ENCODE assay signal across 16 cellular contexts in genomic region chr1:5810553-5811270, GRCh38.
DNase-seq lines count a peak whose midpoint lies in the region; ATAC-seq and TF ChIP-seq lines count a peak whose summit lies in the region.
"Had no signal": no experiment of that assay in that cellular context is flagged by ENCODE, and none has a peak within 500 bp of the region (broad histone marks: within the 10 kb centered on the region; RNA-seq: fewer than 3 reads in every experiment).

No MANE protein-coding gene starts in this region.

- H3K4me1 Mint-ChIP-seq in GM23338 (peaks cover 15% of the 10 kb centered on the region), WTC11 (peaks cover 12% of the 10 kb centered on the region)
- H3K4me1 Mint-ChIP-seq: B cell; CD14-positive monocyte; CD8-positive, alpha-beta memory T cell had no signal

- H4K20me1 ChIP-seq in BLaER1 (no peaks in the 10 kb centered on the region), GM23338 (replicated peaks; ENCODE audit: insufficient read depth) (no peaks in the 10 kb centered on the region), osteoblast (ENCODE audit: insufficient read depth, low read length) (no peaks in the 10 kb centered on the region)

- H3K27me3 Mint-ChIP-seq in GM23338 (ENCODE audit: insufficient read depth, low read depth, poor library complexity) (no peaks in the 10 kb centered on the region), WTC11 (ENCODE audit: low read depth) (no peaks in the 10 kb centered on the region)

- peak overlapping the region; percentile 36 for H3K9ac ChIP-seq in BLaER1
- H3K9ac ChIP-seq: GM23248 had no signal

- no peak for TF ChIP-seq POLR2A in prostate gland (IDR thresholded peaks at IDR 0.05)

- no peaks in the 10 kb centered on the region for H3K9me3 ChIP-seq in BLaER1
- H3K9me3 ChIP-seq in osteoblast (ENCODE audit: low read depth, low read length) = peaks cover 6% of the 10 kb centered on the region
- H3K9me3 ChIP-seq in prostate gland = no peaks in the 10 kb centered on the region
- H3K9me3 ChIP-seq: Caco-2 had no signal

- H3K4me2 ChIP-seq in BLaER1 (peak overlapping the region; percentile 90), GM23338 (no peak overlapping the region), osteoblast (ENCODE audit: insufficient read depth, low read length) (no peak overlapping the region)

- H3K9me3 Mint-ChIP-seq in GM23338 (no peaks in the 10 kb centered on the region), WTC11 (no peaks in the 10 kb centered on the region)
- H3K9me3 Mint-ChIP-seq: CD8-positive, alpha-beta memory T cell; HFFc6 had no signal

- H3K36me3 Mint-ChIP-seq in GM23338 (ENCODE audit: low read depth) = no peaks in the 10 kb centered on the region
- no peaks in the 10 kb centered on the region for H3K36me3 Mint-ChIP-seq in WTC11
- H3K36me3 Mint-ChIP-seq: CD14-positive monocyte; CD8-positive, alpha-beta memory T cell had no signal

- intact Hi-C loops in prostate gland (cut with DNase I) = no loop called here

- POLR2A ChIA-PET in WTC11 (lab: Charles Lee) = no interaction called here

- CTCF ChIA-PET in WTC11 (lab: Charles Lee) = interaction anchor here (0.6 to 1.5 kb wide), 2 partner anchors 65 to 163 kb away, joined by 3 to 9 read pairs; no protein-coding TSS in a partner anchor

- no peak overlapping the region for H3K27ac Mint-ChIP-seq in GM23338
- 0 out of 2 replicates have a peak overlapping the region, but pooled peaks have one; percentile 5 for H3K27ac Mint-ChIP-seq in WTC11
- H3K27ac Mint-ChIP-seq: B cell; CD14-positive monocyte; CD8-positive, alpha-beta memory T cell; HFFc6 had no signal

- peak overlapping the region; percentile 27; the same call in 1 of the 2 replicates for H3K4me3 ChIP-seq in BLaER1
- H3K4me3 ChIP-seq in GM23338 = no peak overlapping the region
- no peak overlapping the region for H3K4me3 ChIP-seq in osteoblast (ENCODE audit: insufficient read depth, low read length)
- no peak overlapping the region for H3K4me3 ChIP-seq in prostate gland
- H3K4me3 ChIP-seq: GM23248 had no signal

- ATAC-seq in GM23338 = peak; percentile 49
- peak; percentile 30; the same call in 1 of the 2 replicates for ATAC-seq in WTC11

- no peaks in the 10 kb centered on the region for H3K36me3 ChIP-seq in BLaER1
- peaks cover 4% of the 10 kb centered on the region; the same call in 1 of the 2 replicates for H3K36me3 ChIP-seq in GM23338 (ENCODE audit: insufficient read depth)
- H3K36me3 ChIP-seq in osteoblast (ENCODE audit: insufficient read depth, low read length) = no peaks in the 10 kb centered on the region
- H3K36me3 ChIP-seq in prostate gland = no peaks in the 10 kb centered on the region

- H3K4me1 ChIP-seq in BLaER1 (peaks cover 66% of the 10 kb centered on the region), GM23338 (ENCODE audit: insufficient read depth) (no peaks in the 10 kb centered on the region), osteoblast (ENCODE audit: insufficient read depth, low read length) (no peaks in the 10 kb centered on the region), prostate gland (replicated peaks) (no peaks in the 10 kb centered on the region)
- H3K4me1 ChIP-seq: Caco-2 had no signal

- no peak overlapping the region for H3K4me3 Mint-ChIP-seq in GM23338
- no peak overlapping the region for H3K4me3 Mint-ChIP-seq in WTC11
- H3K4me3 Mint-ChIP-seq: B cell; CD14-positive monocyte; CD8-positive, alpha-beta memory T cell; HFFc6 had no signal

- no peak for DNase-seq in GM23338 (ENCODE audit: low spot score)
- no peak for DNase-seq in WTC11 (ENCODE audit: low spot score)
- DNase-seq in osteoblast (ENCODE audit: insufficient read length, low spot score, missing footprints) = peak; percentile 62
- no peak for DNase-seq in activated gamma-delta T cell (lab: John Stamatoyannopoulos, UW)
- no peak for DNase-seq in NCI-H524 (lab: John Stamatoyannopoulos, UW)
- DNase-seq in prostate gland (ENCODE audit: low spot score) = no peak
- DNase-seq: Caco-2; CD8-positive, alpha-beta memory T cell; GM23248; HCEC 1CT; HFFc6; IMR-90; KBM-7 had no signal

- WGBS in prostate gland = 61% methylated on average over 11 of the region's 11 CpGs

- TF ChIP-seq CTCF in GM23338 (conservative IDR thresholded peaks at IDR 0.05; ENCODE audit: low read depth in 2 of 2) (no peak), WTC11 (IDR thresholded peaks at IDR 0.05) (no peak), osteoblast (IDR thresholded peaks at IDR 0.05; ENCODE audit: extremely low read depth, low read depth, low read length) (no peak), prostate gland (IDR thresholded peaks at IDR 0.05) (no peak)

- no peak overlapping the region for H2AFZ ChIP-seq in GM23338
- H2AFZ ChIP-seq in osteoblast (ENCODE audit: low read length) = no peak overlapping the region
- H2AFZ ChIP-seq: GM23248 had no signal

- H3K79me2 ChIP-seq in GM23338 (replicated peaks; ENCODE audit: insufficient read depth) (no peaks in the 10 kb centered on the region), osteoblast (ENCODE audit: insufficient read depth, low read length) (no peaks in the 10 kb centered on the region)

- peak overlapping the region; percentile 58 for H3K27ac ChIP-seq in BLaER1
- H3K27ac ChIP-seq in GM23338 (ENCODE audit: low read depth) = no peak overlapping the region
- no peak overlapping the region for H3K27ac ChIP-seq in osteoblast (ENCODE audit: low read depth, low read length)
- no peak overlapping the region for H3K27ac ChIP-seq in prostate gland
- H3K27ac ChIP-seq: GM23248 had no signal

- no peaks in the 10 kb centered on the region for H3K27me3 ChIP-seq in BLaER1
- H3K27me3 ChIP-seq in GM23338 (ENCODE audit: insufficient read depth) = no peaks in the 10 kb centered on the region
- no peaks in the 10 kb centered on the region for H3K27me3 ChIP-seq in osteoblast (ENCODE audit: insufficient read depth, low read length)
- no peaks in the 10 kb centered on the region for H3K27me3 ChIP-seq in prostate gland (replicated peaks; ENCODE audit: insufficient read depth)

- no peaks in the 10 kb centered on the region for H3K9me2 ChIP-seq in GM23338 (ENCODE audit: insufficient read depth)

- no peaks in the 10 kb centered on the region for H3F3A ChIP-seq in GM23338 (replicated peaks; ENCODE audit: low read depth)

TF ChIP-seq in GM23338, 12 proteins besides CTCF, POLR2A, EP300 and RAD21:
- TF ChIP-seq STAT1 (IDR thresholded peaks at IDR 0.05; ENCODE audit: unreplicated experiment) = no peak

TF ChIP-seq in WTC11, 78 proteins besides CTCF, POLR2A, EP300 and RAD21 (continues in another document):
- TF ChIP-seq MYBL2 (CRISPR knock-in tag; IDR thresholded peaks at IDR 0.05) (no peak), ZNF121 (CRISPR knock-in tag; IDR thresholded peaks at IDR 0.05) (no peak), SP1 (CRISPR knock-in tag; conservative IDR thresholded peaks at IDR 0.05) (no peak), CREM (CRISPR knock-in tag; IDR thresholded peaks at IDR 0.05) (no peak), ZNF219 (CRISPR knock-in tag; IDR thresholded peaks at IDR 0.05; ENCODE audit: borderline replicate concordance) (no peak), ELF4 (CRISPR knock-in tag; IDR thresholded peaks at IDR 0.05; ENCODE audit: low read depth) (no peak), NFYB (CRISPR knock-in tag; conservative IDR thresholded peaks at IDR 0.05; ENCODE audit: low read depth) (no peak), SMAD3 (CRISPR knock-in tag; IDR thresholded peaks at IDR 0.05; ENCODE audit: borderline replicate concordance) (no peak), FOXJ3 (CRISPR knock-in tag; IDR thresholded peaks at IDR 0.05; ENCODE audit: borderline replicate concordance) (no peak), ATF2 (CRISPR knock-in tag; IDR thresholded peaks at IDR 0.05; ENCODE audit: borderline replicate concordance, low read depth) (no peak)
- TF ChIP-seq, protein P1, sequence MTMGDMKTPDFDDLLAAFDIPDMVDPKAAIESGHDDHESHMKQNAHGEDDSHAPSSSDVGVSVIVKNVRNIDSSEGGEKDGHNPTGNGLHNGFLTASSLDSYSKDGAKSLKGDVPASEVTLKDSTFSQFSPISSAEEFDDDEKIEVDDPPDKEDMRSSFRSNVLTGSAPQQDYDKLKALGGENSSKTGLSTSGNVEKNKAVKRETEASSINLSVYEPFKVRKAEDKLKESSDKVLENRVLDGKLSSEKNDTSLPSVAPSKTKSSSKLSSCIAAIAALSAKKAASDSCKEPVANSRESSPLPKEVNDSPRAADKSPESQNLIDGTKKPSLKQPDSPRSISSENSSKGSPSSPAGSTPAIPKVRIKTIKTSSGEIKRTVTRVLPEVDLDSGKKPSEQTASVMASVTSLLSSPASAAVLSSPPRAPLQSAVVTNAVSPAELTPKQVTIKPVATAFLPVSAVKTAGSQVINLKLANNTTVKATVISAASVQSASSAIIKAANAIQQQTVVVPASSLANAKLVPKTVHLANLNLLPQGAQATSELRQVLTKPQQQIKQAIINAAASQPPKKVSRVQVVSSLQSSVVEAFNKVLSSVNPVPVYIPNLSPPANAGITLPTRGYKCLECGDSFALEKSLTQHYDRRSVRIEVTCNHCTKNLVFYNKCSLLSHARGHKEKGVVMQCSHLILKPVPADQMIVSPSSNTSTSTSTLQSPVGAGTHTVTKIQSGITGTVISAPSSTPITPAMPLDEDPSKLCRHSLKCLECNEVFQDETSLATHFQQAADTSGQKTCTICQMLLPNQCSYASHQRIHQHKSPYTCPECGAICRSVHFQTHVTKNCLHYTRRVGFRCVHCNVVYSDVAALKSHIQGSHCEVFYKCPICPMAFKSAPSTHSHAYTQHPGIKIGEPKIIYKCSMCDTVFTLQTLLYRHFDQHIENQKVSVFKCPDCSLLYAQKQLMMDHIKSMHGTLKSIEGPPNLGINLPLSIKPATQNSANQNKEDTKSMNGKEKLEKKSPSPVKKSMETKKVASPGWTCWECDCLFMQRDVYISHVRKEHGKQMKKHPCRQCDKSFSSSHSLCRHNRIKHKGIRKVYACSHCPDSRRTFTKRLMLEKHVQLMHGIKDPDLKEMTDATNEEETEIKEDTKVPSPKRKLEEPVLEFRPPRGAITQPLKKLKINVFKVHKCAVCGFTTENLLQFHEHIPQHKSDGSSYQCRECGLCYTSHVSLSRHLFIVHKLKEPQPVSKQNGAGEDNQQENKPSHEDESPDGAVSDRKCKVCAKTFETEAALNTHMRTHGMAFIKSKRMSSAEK (CRISPR knock-in tag; IDR thresholded peaks at IDR 0.05; ENCODE audit: borderline replicate concordance) = no peak
